ENCODE assay signal across 10 cellular contexts in the genomic region with DNA sequence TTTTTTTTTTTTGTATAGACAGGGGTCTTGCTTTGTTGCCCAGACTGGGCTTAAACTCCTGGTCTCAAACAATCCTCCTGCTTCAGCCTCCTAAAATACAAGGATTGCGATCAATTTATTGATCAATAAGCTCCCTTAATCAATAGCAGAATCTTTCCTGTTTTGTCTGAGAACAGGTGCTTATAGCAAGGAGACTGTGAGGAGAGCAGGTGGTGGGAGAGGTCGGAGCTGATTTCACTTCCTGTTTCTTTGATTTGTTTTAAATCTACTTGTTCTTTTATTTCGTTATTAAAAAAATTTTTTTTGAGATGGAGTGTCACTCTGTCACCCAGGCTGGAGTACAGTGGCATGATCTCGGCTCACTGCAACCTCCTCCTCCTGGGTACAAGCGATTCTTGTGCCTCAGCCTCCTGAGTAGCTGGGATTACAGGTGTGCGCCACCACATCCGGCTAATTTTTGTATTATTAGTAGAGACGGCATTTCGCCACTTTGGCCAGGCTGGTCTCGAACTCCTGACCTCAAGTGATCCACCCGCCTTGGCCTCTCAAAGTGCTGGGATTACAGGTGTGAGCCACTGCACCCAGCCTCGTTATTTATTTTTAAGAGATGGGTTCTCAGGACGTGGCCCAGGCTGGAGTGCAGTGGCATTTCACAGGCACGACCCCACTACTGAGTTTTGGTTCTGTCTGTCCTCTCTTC. TPM values are rescaled to one million over a fixed set of nuclear protein-coding genes. Genes with fewer than 3 reads are reported as not detected.
DNase-seq lines count a peak whose midpoint lies in the region; ATAC-seq, FAIRE-seq and TF ChIP-seq lines count a peak whose summit lies in the region.
"Not testable (repeated sequence)": the region's sequence is repeated elsewhere in the genome, so short reads cannot be mapped to it uniquely, and the experiment has no call there.
"Had no signal": no experiment of that assay in that cellular context is flagged by ENCODE, and none has a peak within 500 bp of the region (broad histone marks: within the 10 kb centered on the region; RNA-seq: fewer than 3 reads in every experiment).

No MANE protein-coding gene starts in this region.

- H4K20me1 ChIP-seq in BLaER1 treated with 17β-estradiol and CSF1 and Interleukin-3, amounts not matched to agents 10 nM and 100 nM; K562 (replicated peaks; ENCODE audit: control insufficient read depth, insufficient read depth, low read length): not testable (repeated sequence)

- not testable (repeated sequence) for H3K36me3 ChIP-seq in BLaER1 treated with 17β-estradiol and CSF1 and Interleukin-3, amounts not matched to agents 10 nM and 100 nM; K562 (ENCODE audit: control insufficient read depth, insufficient read depth, low read length)
- peaks cover 0 to 30% (median 0%) of the 10 kb centered on the region in 6 donors for H3K36me3 ChIP-seq in spleen

- CTCF ChIA-PET in K562 (lab: Yijun Ruan, JAX; ENCODE audit: low intra/inter-chr PET ratio) = not testable (repeated sequence)

- not testable (repeated sequence) for H2AFZ ChIP-seq in K562 (ENCODE audit: low read depth, low read length)

- DNase-seq in MV-4-11 (lab: John Stamatoyannopoulos, UW) (peak; percentile 34), RPMI8226 (peak; percentile 40), naive B cell (peak; percentile 76)
- not testable (repeated sequence) for DNase-seq in K562 (ENCODE audit: extremely low read depth in 1 of 4, low spot score in 3 of 4); spleen

- peak overlapping the region; percentile 97 to 100 (median 100) for H3K27ac Mint-ChIP-seq in naive B cell

- in situ Hi-C loops in K562 (cut with MboI) = not testable (repeated sequence)

- not testable (repeated sequence) for FAIRE-seq in K562 (lab: Jason Lieb, UNC)

- not testable (repeated sequence) for H3K9me1 ChIP-seq in K562 (ENCODE audit: control insufficient read depth, insufficient read depth, low read length)

- H3K27me3 ChIP-seq in BLaER1 treated with 17β-estradiol and CSF1 and Interleukin-3, amounts not matched to agents 10 nM and 100 nM; spleen (replicated peaks in 1 of 7): not testable (repeated sequence)
- peaks cover 7 to 13% of the 10 kb centered on the region in 2 experiments; a peak in 3 of 5 replicates for H3K27me3 ChIP-seq in K562 (ENCODE audit: control insufficient read depth in 2 of 2, insufficient read depth in 2 of 2, low read length in 2 of 2)

- TF ChIP-seq CTCF in K562 (IDR thresholded peaks at IDR 0.05 in 2 of 3, conservative IDR thresholded peaks at IDR 0.05 in 1 of 3; ENCODE audit: insufficient read depth in 2 of 3, low read depth in 1 of 3, low read length in 3 of 3); spleen (IDR thresholded peaks at IDR 0.05 in 8 of 11, conservative IDR thresholded peaks at IDR 0.05 in 3 of 11): not testable (repeated sequence)

- TF ChIP-seq POLR2A in K562 (conservative IDR thresholded peaks at IDR 0.05); spleen (IDR thresholded peaks at IDR 0.05): not testable (repeated sequence)

- peaks cover 19 to 43% of the 10 kb centered on the region in 2 donors for H3K36me3 Mint-ChIP-seq in naive B cell

- H3K9ac ChIP-seq in BLaER1 treated with 17β-estradiol and CSF1 and Interleukin-3, amounts not matched to agents 10 nM and 100 nM = peak overlapping the region in 10 of 11 experiments; percentile 54 to 78 (median 72); a peak in 20 of 22 replicates
- not testable (repeated sequence) for H3K9ac ChIP-seq in K562 (ENCODE audit: insufficient read depth in 1 of 2, low read depth in 2 of 2, low read length in 2 of 2)

- peak overlapping the region; percentile 65 to 85 (median 80) for H3K4me2 ChIP-seq in BLaER1 treated with 17β-estradiol and CSF1 and Interleukin-3, amounts not matched to agents 10 nM and 100 nM
- not testable (repeated sequence) for H3K4me2 ChIP-seq in K562 (ENCODE audit: insufficient read depth, low read length)

- peaks cover 40 to 89% (median 77%) of the 10 kb centered on the region in 10 experiments for H3K4me1 ChIP-seq in BLaER1 treated with 17β-estradiol and CSF1 and Interleukin-3, amounts not matched to agents 10 nM and 100 nM
- H3K4me1 ChIP-seq in K562 (replicated peaks in 1 of 2; ENCODE audit: control insufficient read depth in 2 of 2, insufficient read depth in 2 of 2, low read length in 2 of 2) = not testable (repeated sequence)
- peaks cover 0 to 80% (median 35%) of the 10 kb centered on the region in 6 donors for H3K4me1 ChIP-seq in spleen

- peaks cover under 1 to 17% (median 5%) of the 10 kb centered on the region in 11 experiments; a peak in 20 of 22 replicates for H3K9me3 ChIP-seq in BLaER1 treated with 17β-estradiol and CSF1 and Interleukin-3, amounts not matched to agents 10 nM and 100 nM (replicated peaks in 1 of 11)
- H3K9me3 ChIP-seq in K562 (replicated peaks; ENCODE audit: control insufficient read depth, insufficient read depth, low read depth, low read length); spleen: not testable (repeated sequence)

- BruUV-seq in K562 (replicated peaks; lab: Mats Ljungman, UMichigan) = not testable (repeated sequence)

- H3K4me1 Mint-ChIP-seq in naive B cell = peaks cover 43 to 79% (median 56%) of the 10 kb centered on the region in 3 donors

- H3K27ac ChIP-seq in BLaER1 treated with 17β-estradiol and CSF1 and Interleukin-3, amounts not matched to agents 10 nM and 100 nM = peak overlapping the region in 10 of 11 experiments; percentile 67 to 93 (median 87); a peak in 21 of 22 replicates
- not testable (repeated sequence) for H3K27ac ChIP-seq in K562 (ENCODE audit: extremely low read depth, low read depth, low read length)
- peak overlapping the region in 7 of 8 donors; percentile 74 to 90 (median 82) for H3K27ac ChIP-seq in spleen

- TF ChIP-seq RAD21 in K562 (CRISPR knock-in tag; conservative IDR thresholded peaks at IDR 0.05 in 1 of 2, IDR thresholded peaks at IDR 0.05 in 1 of 2) = not testable (repeated sequence)

- H3K79me2 ChIP-seq in K562 (ENCODE audit: control insufficient read depth, insufficient read depth, low read length) = not testable (repeated sequence)

- intact Hi-C loops in K562 (cut with micrococcal nuclease); spleen (cut with DNase I; ENCODE audit: low total_unique reads): not testable (repeated sequence)

- not testable (repeated sequence) for H3K9me3 Mint-ChIP-seq in naive B cell

- H3K27me3 Mint-ChIP-seq in naive B cell = not testable (repeated sequence)

- not testable (repeated sequence) for TF ChIP-seq EP300 in K562 (IDR thresholded peaks at IDR 0.05; ENCODE audit: low read length)

- WGBS in K562 (ENCODE audit: insufficient coverage, low coverage, missing lambda C conversion rate) = 25% methylated on average over 14 of the region's 14 CpGs
- WGBS in spleen, 5 donors = 35 to 55% (median 42%) methylated on average over 14 of the region's 14 CpGs

- not testable (repeated sequence) for H3K4me3 ChIP-seq in BLaER1 treated with 17β-estradiol and CSF1 and Interleukin-3, amounts not matched to agents 10 nM and 100 nM; K562
- H3K4me3 ChIP-seq in spleen = peak overlapping the region in 1 of 8 donors; percentile 45

- H3K4me3 Mint-ChIP-seq in naive B cell = peak overlapping the region; percentile 52 to 93 (median 86)

- ATAC-seq in GM18511 (IDR thresholded peaks at IDR 0.05; ENCODE audit: unreplicated experiment) (peak; percentile 16), naive B cell (ENCODE audit: low read depth in 2 of 2) (peak; percentile 66 to 67)
- not testable (repeated sequence) for ATAC-seq in K562

- POLR2A ChIA-PET in K562 (lab: Yijun Ruan, JAX) = interaction anchor here (0.6 to 1.1 kb wide), 3 partner anchors 16 to 32 kb away, joined by 3 read pairs; no protein-coding TSS in a partner anchor

RNA-seq across cellular contexts. Expression of a gene that starts 30.7 kb away (rescaled TPM):
- not detected in 2 replicates for total RNA-seq in K562 (2011; cell fraction: chromatin; rRNA removed; ENCODE audit: low replicate concordance)
- total RNA-seq in K562 (2011; cell fraction: nucleolus; rRNA removed) = not detected in 2 replicates
- not detected in 2 replicates for total RNA-seq in K562 (2011; cell fraction: nucleoplasm; rRNA removed)
- total RNA-seq in K562 (2014; rRNA removed) (not detected in 2 replicates), K562 (2014; rRNA removed; fragmentation: Illumina TruSeq; extraction: Trizol) (not detected in 2 replicates), K562 (2015; rRNA removed; fragmentation: Illumina TruSeq; extraction: Trizol) (not detected in 2 replicates), K562 (2021) (not detected in 2 replicates), spleen (10 to 100 TPM; 17.9 to 40.1 (median 23.6) TPM)
- polyA plus RNA-seq in K562 (2011; rRNA removed) (0.03 TPM in 1 of 2 replicates, not detected in the other), K562 (2014; fragmentation: Illumina TruSeq; extraction: Trizol) (not detected in 2 replicates), K562 (2014; fragmentation: Nextera tagmentation; extraction: Ambion mirVana) (not detected), K562 (2014; rRNA removed) (not detected in 2 replicates), naive B cell (ENCODE audit: low read depth in 6 of 6) (100 to 1,000 TPM in 1 of 6 donors, 10 to 100 TPM in 5; 71.6 to 127 (median 93.6) TPM), spleen (10 to 100 TPM; 20.1 to 47.6 (median 23.3) TPM)
- not detected in 2 replicates for polyA plus RNA-seq in K562 (2011; cell fraction: cytosol; rRNA removed)
- not detected in 2 replicates for polyA plus RNA-seq in K562 (2011; cell fraction: nucleus; rRNA removed)
- polyA plus RNA-seq in K562 (2012) = not detected in 2 replicates
- polyA minus RNA-seq in K562 (2011; rRNA and poly(A)+ RNA removed) = not detected in 2 replicates
- not detected in 2 replicates for polyA minus RNA-seq in K562 (2011; cell fraction: cytosol; rRNA and poly(A)+ RNA removed)
- polyA minus RNA-seq in K562 (2011; cell fraction: nucleus; rRNA and poly(A)+ RNA removed) = not detected in 2 replicates
- total RNA-seq: A172, M059J had no signal
- polyA plus RNA-seq: CD8-positive, alpha-beta memory T cell had no signal

RNA-seq across cellular contexts. Expression of a gene that starts 41.7 kb away (rescaled TPM):
- total RNA-seq in K562 (2011; cell fraction: chromatin; rRNA removed; ENCODE audit: low replicate concordance) = 5.1 and 13.9 TPM in 2 replicates
- total RNA-seq in K562 (2011; cell fraction: nucleolus; rRNA removed) = 55.0 and 85.4 TPM in 2 replicates
- 23.9 and 26.6 TPM in 2 replicates for total RNA-seq in K562 (2011; cell fraction: nucleoplasm; rRNA removed)
- total RNA-seq in K562 (2014; rRNA removed) = 842 and 854 TPM in 2 replicates
- total RNA-seq in K562 (2014; rRNA removed; fragmentation: Illumina TruSeq; extraction: Trizol) = 7.4 and 14.9 TPM in 2 replicates
- total RNA-seq in K562 (2015; rRNA removed; fragmentation: Illumina TruSeq; extraction: Trizol) = 227 and 243 TPM in 2 replicates
- total RNA-seq in K562 (2021) = 289 and 313 TPM in 2 replicates
- 137 and 185 TPM in 2 replicates for polyA plus RNA-seq in K562 (2011; rRNA removed)
- polyA plus RNA-seq in K562 (2011; cell fraction: cytosol; rRNA removed) = 393 and 1,045 TPM in 2 replicates
- 125 and 147 TPM in 2 replicates for polyA plus RNA-seq in K562 (2011; cell fraction: nucleus; rRNA removed)
- 246 and 272 TPM in 2 replicates for polyA plus RNA-seq in K562 (2012)
- polyA plus RNA-seq in K562 (2014; fragmentation: Illumina TruSeq; extraction: Trizol) = 37.6 and 257 TPM in 2 replicates
- polyA plus RNA-seq in K562 (2014; fragmentation: Nextera tagmentation; extraction: Ambion mirVana) = 10 to 100 TPM; 31.3 to 91.8 TPM
- 810 and 833 TPM in 2 replicates for polyA plus RNA-seq in K562 (2014; rRNA removed)
- 14.2 and 24.3 TPM in 2 replicates for polyA minus RNA-seq in K562 (2011; rRNA and poly(A)+ RNA removed)
- polyA minus RNA-seq in K562 (2011; cell fraction: cytosol; rRNA and poly(A)+ RNA removed) = 76.8 and 119 TPM in 2 replicates
- 20.3 and 27.4 TPM in 2 replicates for polyA minus RNA-seq in K562 (2011; cell fraction: nucleus; rRNA and poly(A)+ RNA removed)
- polyA plus RNA-seq in naive B cell (ENCODE audit: low read depth in 6 of 6) = 100 to 1,000 TPM; 141 to 216 (median 170) TPM
- total RNA-seq in spleen = 100 to 1,000 TPM in 3 of 7 donors, 10 to 100 TPM in 4; 77.2 to 185 (median 92.3) TPM
- polyA plus RNA-seq in spleen = 100 to 1,000 TPM; 283 to 374 (median 336) TPM

Comparison
In these comparisons a context has a peak if more than half of its experiments do, and no peak if none do; other contexts are left out.
1. RNA of a gene that starts 30.7 kb away (polyA plus RNA-seq): 71.6 to 127 TPM in naive B cell and 20.1 to 47.6 TPM in spleen; 0.03 TPM in K562; every median in the first group is over 10 times any median in the second.